In the genomic region with DNA sequence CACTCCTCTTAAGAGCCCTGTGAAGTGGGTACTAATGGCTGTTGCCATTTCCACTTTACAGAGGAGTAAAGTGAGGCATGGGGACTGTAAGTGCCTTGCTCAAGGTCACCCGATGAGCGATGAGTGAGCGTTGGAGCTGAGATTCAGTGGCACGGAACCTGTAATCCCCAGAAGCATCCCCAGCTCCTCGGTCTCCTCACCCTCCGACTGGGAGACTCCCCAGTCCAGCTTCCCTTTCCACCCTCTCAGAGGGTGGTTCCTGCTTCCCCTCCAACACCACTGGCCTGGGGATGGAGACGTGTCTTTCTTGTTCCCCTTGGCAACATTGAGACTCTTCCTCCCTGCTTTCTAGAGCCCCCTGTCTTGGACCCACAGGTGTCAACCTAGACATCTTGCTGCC, we compare ENCODE assay signal across 34 cellular contexts. TPM values are rescaled to one million over a fixed set of nuclear protein-coding genes. Genes with fewer than 3 reads are reported as not detected.
"Had no signal": no experiment of that assay in that cellular context is flagged by ENCODE, and none has a peak within 500 bp of the region (broad histone marks: within the 10 kb centered on the region; RNA-seq: fewer than 3 reads in every experiment).

No MANE protein-coding gene starts in this region.

- H3K4me3 ChIP-seq: adrenal gland, ascending aorta, body of pancreas, breast epithelium, cardiac muscle cell had no signal

- H3K4me1 ChIP-seq: adrenal gland, ascending aorta, body of pancreas, breast epithelium had no signal

- DNase-seq: activated effector memory CD4-positive, alpha-beta T cell treated with anti-CD3 and anti-CD28 coated beads, Interleukin-2, amount 50 U/mL, for 16 hours; activated effector memory CD4-positive, alpha-beta T cell treated with Interleukin-2 at 50 U/mL for 16 hours; activated gamma-delta T cell; activated gamma-delta T cell treated with Interleukin-2 at 50 U/mL for 16 hours; activated naive CD4-positive, alpha-beta T cell; activated naive CD4-positive, alpha-beta T cell treated with anti-CD3 and anti-CD28 coated beads for 36 hours; activated naive CD4-positive, alpha-beta T cell treated with anti-CD3 and anti-CD28 coated beads, Interleukin-2, amount 10 ng/mL, durations not matched to agents 7 days and 5 days; activated naive CD4-positive, alpha-beta T cell treated with anti-CD3 and anti-CD28 coated beads, Interleukin-2, amount 50 U/mL, for 16 hours; activated naive CD4-positive, alpha-beta T cell treated with Interleukin-2 at 50 U/mL for 16 hours; activated naive CD8-positive, alpha-beta T cell treated with anti-CD3 and anti-CD28 coated beads for 36 hours; activated naive CD8-positive, alpha-beta T cell treated with anti-CD3 and anti-CD28 coated beads, Interleukin-2, amount 10 ng/mL, durations not matched to agents 7 days and 5 days; activated naive CD8-positive, alpha-beta T cell treated with anti-CD3 and anti-CD28 coated beads, Interleukin-2, amount 50 U/mL, for 24 hours; activated T-cell treated with anti-CD3 and anti-CD28 coated beads for 4 hours; activated T-cell treated with anti-CD3 and anti-CD28 coated beads, Interleukin-2, amount 50 U/mL, for 1 hour; activated T-cell treated with anti-CD3 and anti-CD28 coated beads, Interleukin-2, amount 50 U/mL, for 24 hours; activated T-cell treated with anti-CD3 and anti-CD28 coated beads, Interleukin-2, amount 50 U/mL, for 4 hours; activated T-cell treated with anti-CD3 and anti-CD28 coated beads, Interleukin-2, amount 50 U/mL, for 48 hours; activated T-cell treated with anti-CD3 and anti-CD28 coated beads, Interleukin-2, amount 50 U/mL, for 72 hours; adrenal gland; amniotic stem cell; aorta; body of pancreas; brain microvascular endothelial cell; central memory CD4-positive, alpha-beta T cell had no signal

- FAIRE-seq: astrocyte, bronchial epithelial cell had no signal

- H3K36me3 ChIP-seq: adrenal gland, ascending aorta, brain microvascular endothelial cell, breast epithelium, cardiac muscle cell had no signal

- H3K9me3 ChIP-seq: adrenal gland, ascending aorta, body of pancreas, breast epithelium had no signal

- H3K27ac ChIP-seq: adrenal gland, ascending aorta, body of pancreas, brain microvascular endothelial cell, breast epithelium, cardiac muscle cell had no signal

- ATAC-seq: activated T-cell treated with anti-CD3 and anti-CD28 coated beads, Interleukin-2, amount 50 U/mL, for 72 hours; body of pancreas had no signal

- H3K27me3 ChIP-seq: adrenal gland, ascending aorta, body of pancreas, brain microvascular endothelial cell had no signal

RNA-seq across cellular contexts. Expression of gene NGB, which starts 56.8 kb away (rescaled TPM):
- total RNA-seq: activated naive CD4-positive, alpha-beta T cell treated with anti-CD3 and anti-CD28 coated beads for 36 hours; activated naive CD4-positive, alpha-beta T cell treated with anti-CD3 and anti-CD28 coated beads, Interleukin-2, amount 50 U/mL, for 72 hours; activated naive CD8-positive, alpha-beta T cell treated with anti-CD3 and anti-CD28 coated beads for 36 hours; activated naive CD8-positive, alpha-beta T cell treated with anti-CD3 and anti-CD28 coated beads, Interleukin-2, amount 10 ng/mL, durations not matched to agents 7 days and 5 days; activated T-cell treated with anti-CD3 and anti-CD28 coated beads, Interleukin-2, amount 50 U/mL, for 4 hours; activated T-cell treated with anti-CD3 and anti-CD28 coated beads, Interleukin-2, amount 50 U/mL, for 72 hours; activated T-helper 1 cell treated with anti-CD3 and anti-CD28 coated beads, Interleukin-12 subunit alpha, Interleukin-12 subunit beta, Interleukin-2, Interleukin-4 antibody, amounts not matched to agents 30 ng/mL and 10 ng/mL and 1 ng/mL, durations not matched to agents 14 hours and 24 hours and 36 hours; activated T-helper 17 cell treated with anti-CD3 and anti-CD28 coated beads, Interleukin-2, amount 50 U/mL, for 72 hours; activated T-helper 2 cell treated with anti-CD3 and anti-CD28 coated beads, Interferon-gamma antibody, Interleukin-2, Interleukin-4, amounts not matched to agents 10 μg/mL and 5 μg/mL and 100 μg/mL, durations not matched to agents 14 hours and 24 hours and 36 hours; aorta; ascending aorta; astrocyte; breast epithelium; cardiac septum had no signal
- polyA plus RNA-seq: aorta, cardiac muscle cell had no signal
